ENCODE assay signal across 7 cellular contexts in the genomic region with DNA sequence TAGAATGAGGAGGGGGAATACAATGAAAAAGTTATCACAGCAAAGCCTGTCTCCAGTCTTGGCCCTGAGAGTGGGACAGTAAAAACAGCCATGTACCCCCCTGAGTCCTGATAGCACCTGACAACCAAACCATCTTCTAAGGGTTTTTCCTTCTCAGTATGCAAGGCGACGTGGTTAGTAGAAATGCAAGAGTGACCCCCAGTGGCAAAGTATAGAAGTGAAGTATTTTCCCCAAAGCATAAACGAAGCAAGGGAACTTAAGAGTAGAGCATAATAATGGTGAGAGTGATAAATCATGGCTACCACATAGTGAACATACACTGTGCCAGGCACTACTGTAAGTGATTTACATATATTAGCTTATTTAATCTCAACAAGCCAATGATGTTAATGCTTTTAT. TPM values are rescaled to one million over a fixed set of nuclear protein-coding genes. Genes with fewer than 3 reads are reported as not detected.
DNase-seq lines count a peak whose midpoint lies in the region; ATAC-seq and TF ChIP-seq lines count a peak whose summit lies in the region.

No MANE protein-coding gene starts in this region.

- 0 to 3% (median 1%) methylated on average over 3 of the region's 3 CpGs for WGBS in adrenal gland, 4 donors
- WGBS in prostate gland = 0% methylated on average over 3 of the region's 3 CpGs

- no peak for TF ChIP-seq POLR2A in adrenal gland (IDR thresholded peaks at IDR 0.05)
- no peak for TF ChIP-seq POLR2A in prostate gland (IDR thresholded peaks at IDR 0.05)

- H3K4me3 ChIP-seq in adrenal gland (no peak overlapping the region), left lung (no peak overlapping the region), prostate gland (no peak overlapping the region)

- H3K27me3 ChIP-seq in adrenal gland = peaks cover 9% of the 10 kb centered on the region
- H3K27me3 ChIP-seq in left lung = peaks cover 0 to 4% of the 10 kb centered on the region in 2 donors
- H3K27me3 ChIP-seq in prostate gland (replicated peaks; ENCODE audit: insufficient read depth) = no peaks in the 10 kb centered on the region

- DNase-seq in GM04503 (ENCODE audit: low read depth) (peak; percentile 1), M059J (ENCODE audit: low read depth) (peak; percentile 44), adrenal gland (peak in 2 of 7 donors; percentile 23 to 26), left lung (no peak), prostate gland (ENCODE audit: low spot score) (no peak)
- no peak for DNase-seq in activated T-cell treated with anti-CD3 and anti-CD28 coated beads, Interleukin-2, amount 50 U/mL, for 48 hours

- H3K27ac ChIP-seq in adrenal gland (no peak overlapping the region), left lung (no peak overlapping the region), prostate gland (no peak overlapping the region)

- H3K4me1 ChIP-seq in adrenal gland (replicated peaks in 1 of 2) = no peaks in the 10 kb centered on the region
- no peaks in the 10 kb centered on the region for H3K4me1 ChIP-seq in left lung
- H3K4me1 ChIP-seq in prostate gland (replicated peaks) = no peaks in the 10 kb centered on the region

- peak; percentile 78 for ATAC-seq in GM21390 (IDR thresholded peaks at IDR 0.05; ENCODE audit: unreplicated experiment)
- peak; percentile 78 for ATAC-seq in left lung

- H3K9me3 ChIP-seq in adrenal gland (replicated peaks in 1 of 3) (no peaks in the 10 kb centered on the region), left lung (no peaks in the 10 kb centered on the region), prostate gland (no peaks in the 10 kb centered on the region)

- intact Hi-C loops in adrenal gland (cut with DNase I) (no loop called here), left lung (cut with DNase I) (no loop called here), prostate gland (cut with DNase I) (no loop called here)

- TF ChIP-seq CTCF in adrenal gland (IDR thresholded peaks at IDR 0.05) (peak; percentile 40 to 55 (median 50)), left lung (IDR thresholded peaks at IDR 0.05) (peak; percentile 13 to 42), prostate gland (IDR thresholded peaks at IDR 0.05) (peak in 1 of 4 experiments; percentile 18)

- H3K36me3 ChIP-seq in adrenal gland (replicated peaks in 1 of 2) = no peaks in the 10 kb centered on the region
- no peaks in the 10 kb centered on the region for H3K36me3 ChIP-seq in left lung
- H3K36me3 ChIP-seq in prostate gland = no peaks in the 10 kb centered on the region

RNA-seq across cellular contexts. Expression of gene FAM47C, which starts 52.8 kb away (rescaled TPM):
- not detected in 2 replicates for total RNA-seq in M059J (2014; rRNA removed; shearing (Covaris generic))
- not detected for total RNA-seq in adrenal gland
- polyA plus RNA-seq in adrenal gland = not detected
- total RNA-seq in left lung = not detected
- total RNA-seq in prostate gland = not detected

Comparison
In these comparisons a context has a peak if more than half of its experiments do, and no peak if none do; other contexts are left out.
1. DNase-seq: peak in GM04503 (single experiment) and M059J (single experiment); none in left lung (0 of 2), prostate gland (single experiment) and activated T-cell treated with anti-CD3 and anti-CD28 coated beads, Interleukin-2, amount 50 U/mL, for 48 hours (0 of 2).